Comparison of ENCODE assay signal across 21 cellular contexts in genomic region chr2:89848763-89849162, GRCh38.
"Had no signal": no experiment of that assay in that cellular context is flagged by ENCODE, and none has a peak within 500 bp of the region (broad histone marks: within the 10 kb centered on the region; RNA-seq: fewer than 3 reads in every experiment).

No MANE protein-coding gene starts in this region.

- H3K27ac ChIP-seq: colonic mucosa, heart left ventricle, neutrophil, spleen, thyroid gland, uterus had no signal

- H3K4me1 ChIP-seq: colonic mucosa, heart left ventricle, spleen, thyroid gland, uterus had no signal

- H3K27me3 ChIP-seq: colonic mucosa, thyroid gland had no signal

- H3K9me3 ChIP-seq: colonic mucosa, heart left ventricle, mucosa of descending colon, neutrophil, thyroid gland, uterus had no signal

- H3K36me3 ChIP-seq: colonic mucosa, heart left ventricle, neutrophil, spleen, thyroid gland, uterus had no signal

- H3K4me3 ChIP-seq: colonic mucosa, heart left ventricle, mucosa of descending colon, spleen, thyroid gland, uterus had no signal

- FAIRE-seq: endothelial cell of umbilical vein, islet of Langerhans had no signal

- DNase-seq: colonic mucosa; dermis blood vessel endothelial cell; endodermal cell; erythroblast; foreskin melanocyte; heart left ventricle; hippocampal formation; kidney glomerular epithelial cell; mucosa of descending colon; naive thymus-derived CD8-positive, alpha-beta T cell; posterior cingulate gyrus; spleen; stimulated activated CD4-positive, alpha-beta T cell treated with anti-CD3 and anti-CD28 coated beads, Interleukin-15, amount 100 ng/mL, for 24 hours; stimulated activated CD4-positive, alpha-beta T cell treated with anti-CD3 and anti-CD28 coated beads, Interleukin-1b, Interleukin-23, amount 100 ng/mL, for 48 hours; stimulated activated CD4-positive, alpha-beta T cell treated with anti-CD3 and anti-CD28 coated beads, Interleukin-4, amount 100 ng/mL, for 24 hours; stimulated activated naive CD4-positive, alpha-beta T cell treated with Interleukin-2 at 50 U/mL for 16 hours; thyroid gland; uterus had no signal
